Comparison of ENCODE assay signal across 1 cellular context in the genomic region with DNA sequence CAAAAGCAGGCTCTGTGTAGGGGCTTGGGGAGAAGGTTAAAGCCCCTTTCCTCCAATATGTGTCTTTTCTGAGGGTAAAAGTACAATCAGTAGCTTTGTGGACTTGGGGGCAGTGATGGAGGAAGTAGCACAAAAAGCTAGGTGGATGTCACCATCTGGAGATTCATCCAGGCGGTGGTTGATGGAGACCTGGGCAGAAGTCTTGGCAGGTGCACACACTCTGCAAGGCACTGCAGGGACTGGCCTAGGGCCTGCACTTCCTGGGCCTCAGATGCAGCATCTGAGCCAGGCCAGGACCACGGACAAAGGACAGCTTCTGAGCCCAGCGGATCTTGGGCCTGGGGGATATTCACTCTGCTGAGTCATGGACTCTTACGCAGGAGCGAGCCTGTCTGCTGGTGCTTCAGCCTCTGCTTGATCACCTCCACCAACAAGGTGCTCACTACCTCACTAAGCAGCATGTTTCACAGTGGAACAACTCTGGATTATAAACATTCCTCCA.
TF ChIP-seq lines count a peak whose summit lies in the region.

No MANE protein-coding gene starts in this region.

TF ChIP-seq in IMR-90, 13 proteins besides CTCF, POLR2A, EP300 and RAD21:
- TF ChIP-seq CHD1 (IDR thresholded peaks at IDR 0.05; ENCODE audit: low read depth, low read length) (no peak), BHLHE40 (IDR thresholded peaks at IDR 0.05; ENCODE audit: low read depth, low read length) (no peak), CEBPB (IDR thresholded peaks at IDR 0.05; ENCODE audit: low read depth, low read length) (no peak), MAZ (IDR thresholded peaks at IDR 0.05; ENCODE audit: borderline replicate concordance, low read depth, low read length) (no peak), SMC3 (IDR thresholded peaks at IDR 0.05; ENCODE audit: low read depth, low read length) (no peak), ELK1 (IDR thresholded peaks at IDR 0.05; ENCODE audit: borderline replicate concordance, low read depth, low read length) (no peak), MAFK (IDR thresholded peaks at IDR 0.05; ENCODE audit: low read depth, low read length) (no peak), RCOR1 (IDR thresholded peaks at IDR 0.05; ENCODE audit: insufficient replicate concordance, low read length) (no peak)
